17 cellular contexts compared by ENCODE assay signal in genomic region chr20:40776702-40777457, GRCh38.
"Had no signal": no experiment of that assay in that cellular context is flagged by ENCODE, and none has a peak within 500 bp of the region (broad histone marks: within the 10 kb centered on the region; RNA-seq: fewer than 3 reads in every experiment).

No MANE protein-coding gene starts in this region.

- H3K4me1 Mint-ChIP-seq: activated CD4-positive, alpha-beta T cell treated with anti-CD3 and anti-CD28 coated beads, Interleukin-2, amount 10 ng/mL, durations not matched to agents 7 days and 5 days; activated naive CD8-positive, alpha-beta T cell treated with anti-CD3 and anti-CD28 coated beads, Interleukin-2, amount 10 ng/mL, durations not matched to agents 7 days and 5 days had no signal

- H3K4me3 ChIP-seq: esophagus squamous epithelium, skin epidermis, tibial nerve, uterus had no signal

- H3K36me3 ChIP-seq: brain microvascular endothelial cell, esophagus squamous epithelium, tibial nerve, uterus had no signal

- H3K27ac ChIP-seq: brain microvascular endothelial cell, esophagus squamous epithelium, foreskin keratinocyte, uterus had no signal

- H3K27me3 Mint-ChIP-seq: naive B cell had no signal

- H3K9me3 Mint-ChIP-seq: activated CD4-positive, alpha-beta T cell treated with anti-CD3 and anti-CD28 coated beads, Interleukin-2, amount 10 ng/mL, durations not matched to agents 7 days and 5 days; activated naive CD8-positive, alpha-beta T cell treated with anti-CD3 and anti-CD28 coated beads, Interleukin-2, amount 10 ng/mL, durations not matched to agents 7 days and 5 days; immature natural killer cell; naive B cell had no signal

- H3K4me1 ChIP-seq: foreskin keratinocyte, uterus had no signal

- H3K27me3 ChIP-seq: brain microvascular endothelial cell, tibial nerve, uterus had no signal

- H3K36me3 Mint-ChIP-seq: activated naive CD8-positive, alpha-beta T cell treated with anti-CD3 and anti-CD28 coated beads, Interleukin-2, amount 10 ng/mL, durations not matched to agents 7 days and 5 days; immature natural killer cell; naive B cell had no signal

- H3K4me3 Mint-ChIP-seq: activated CD4-positive, alpha-beta T cell treated with anti-CD3 and anti-CD28 coated beads, Interleukin-2, amount 10 ng/mL, durations not matched to agents 7 days and 5 days; activated naive CD8-positive, alpha-beta T cell treated with anti-CD3 and anti-CD28 coated beads, Interleukin-2, amount 10 ng/mL, durations not matched to agents 7 days and 5 days; immature natural killer cell; naive B cell had no signal

- H3K9me3 ChIP-seq: esophagus squamous epithelium, tibial nerve, uterus had no signal

- ATAC-seq: foreskin keratinocyte had no signal

- DNase-seq: activated CD4-positive, alpha-beta T cell treated with anti-CD3 and anti-CD28 coated beads, Interleukin-2, amount 10 ng/mL, durations not matched to agents 7 days and 5 days; activated CD8-positive, alpha-beta memory T cell treated with anti-CD3 and anti-CD28 coated beads, Interleukin-2, amount 50 U/mL, for 48 hours; activated naive CD8-positive, alpha-beta T cell treated with anti-CD3 and anti-CD28 coated beads, Interleukin-2, amount 10 ng/mL, durations not matched to agents 7 days and 5 days; brain microvascular endothelial cell; cortex of kidney; effector CD8-positive, alpha-beta T cell; esophagus squamous epithelium; foreskin keratinocyte; head of caudate nucleus; immature natural killer cell; naive B cell; stimulated activated CD4-positive, alpha-beta T cell treated with anti-CD3 and anti-CD28 coated beads, Interleukin-15, amount 100 ng/mL, for 24 hours; stimulated activated CD4-positive, alpha-beta T cell treated with anti-CD3 and anti-CD28 coated beads, Interleukin-4, amount 100 ng/mL, for 1 hour; stimulated activated naive CD4-positive, alpha-beta T cell; uterus had no signal
